ENCODE assay signal across 8 cellular contexts in genomic region chr11:117877120-117877784, GRCh38. TPM values are rescaled to one million over a fixed set of nuclear protein-coding genes. Genes with fewer than 3 reads are reported as not detected.
A peak's percentile ranks its signal among the peaks of the same experiment; 100 is the strongest.
DNase-seq lines count a peak whose midpoint lies in the region; ATAC-seq and TF ChIP-seq lines count a peak whose summit lies in the region.

No MANE protein-coding gene starts in this region.

- H3K4me3 ChIP-seq in lower lobe of right lung: peak overlapping the region; percentile 65
- peak overlapping the region; percentile 36 for H3K4me3 ChIP-seq in thymus (ENCODE audit: low read length)

- peaks cover 52% of the 10 kb centered on the region for H3K4me1 ChIP-seq in lower lobe of right lung
- peaks cover 12% of the 10 kb centered on the region for H3K4me1 ChIP-seq in thymus (ENCODE audit: control insufficient read depth, insufficient read depth, low read length)

- TF ChIP-seq CTCF in brain (conservative IDR thresholded peaks at IDR 0.05): no peak
- no peak for TF ChIP-seq CTCF in lower lobe of right lung (IDR thresholded peaks at IDR 0.05)

- no peaks in the 10 kb centered on the region for H3K36me3 Mint-ChIP-seq in T-helper 1 cell treated with Interleukin-12 subunit alpha and Interleukin-12 subunit beta and Interleukin-4 antibody, amounts not matched to agents 30 μg/mL and 1 μg/mL, for 36 hours (ENCODE audit: low read depth)
- peaks cover 3% of the 10 kb centered on the region for H3K36me3 Mint-ChIP-seq in brain

- peak overlapping the region; percentile 4 for H3K4me3 Mint-ChIP-seq in T-helper 1 cell treated with Interleukin-12 subunit alpha and Interleukin-12 subunit beta and Interleukin-4 antibody, amounts not matched to agents 30 μg/mL and 1 μg/mL, for 36 hours
- H3K4me3 Mint-ChIP-seq in brain: peak overlapping the region; percentile 81 to 94 (median 86)

- intact Hi-C loops in lower lobe of right lung (cut with DNase I): no loop called here

- H3K9me3 ChIP-seq in lower lobe of right lung: no peaks in the 10 kb centered on the region
- H3K9me3 ChIP-seq in thymus (ENCODE audit: control insufficient read depth): peaks cover 1% of the 10 kb centered on the region

- H3K27me3 Mint-ChIP-seq in T-helper 1 cell treated with Interleukin-12 subunit alpha and Interleukin-12 subunit beta and Interleukin-4 antibody, amounts not matched to agents 30 μg/mL and 1 μg/mL, for 36 hours (ENCODE audit: low read depth): peaks cover 85% of the 10 kb centered on the region
- H3K27me3 Mint-ChIP-seq in brain: peaks cover 12% of the 10 kb centered on the region

- peak overlapping the region; percentile 60 for H3K27ac ChIP-seq in lower lobe of right lung
- H3K27ac ChIP-seq in thymus (ENCODE audit: low read depth): no peak overlapping the region

- H3K27me3 ChIP-seq in lower lobe of right lung (ENCODE audit: low read depth): peaks cover 48% of the 10 kb centered on the region
- peaks cover 9% of the 10 kb centered on the region for H3K27me3 ChIP-seq in thymus (ENCODE audit: control insufficient read depth, insufficient read depth)

- H3K36me3 ChIP-seq in lower lobe of right lung (no peaks in the 10 kb centered on the region), thymus (ENCODE audit: control insufficient read depth, insufficient read depth) (no peaks in the 10 kb centered on the region)

- WGBS in thymus: 79% methylated on average over 12 of the region's 12 CpGs

- ATAC-seq in lower lobe of right lung (no peak), HG03159 (IDR thresholded peaks at IDR 0.05; ENCODE audit: unreplicated experiment) (no peak), HG02884 (IDR thresholded peaks at IDR 0.05; ENCODE audit: unreplicated experiment) (no peak)

- no peaks in the 10 kb centered on the region for H3K9me3 Mint-ChIP-seq in T-helper 1 cell treated with Interleukin-12 subunit alpha and Interleukin-12 subunit beta and Interleukin-4 antibody, amounts not matched to agents 30 μg/mL and 1 μg/mL, for 36 hours
- peaks cover 0 to 6% (median 0%) of the 10 kb centered on the region in 5 experiments for H3K9me3 Mint-ChIP-seq in brain

- DNase-seq in T-helper 1 cell (no peak), lower lobe of right lung (no peak), SHP77 treated with DMSO at 0.1 percent for 48 hours (lab: John Stamatoyannopoulos, UW) (no peak)

- peaks cover 18% of the 10 kb centered on the region for H3K4me1 Mint-ChIP-seq in T-helper 1 cell treated with Interleukin-12 subunit alpha and Interleukin-12 subunit beta and Interleukin-4 antibody, amounts not matched to agents 30 μg/mL and 1 μg/mL, for 36 hours (ENCODE audit: low read depth)
- peaks cover 56% of the 10 kb centered on the region for H3K4me1 Mint-ChIP-seq in brain

- H3K27ac Mint-ChIP-seq in T-helper 1 cell treated with Interleukin-12 subunit alpha and Interleukin-12 subunit beta and Interleukin-4 antibody, amounts not matched to agents 30 μg/mL and 1 μg/mL, for 36 hours: no peak overlapping the region
- peak overlapping the region; percentile 93 to 98 (median 97) for H3K27ac Mint-ChIP-seq in brain

RNA-seq across cellular contexts. Expression of gene FXYD6, which starts 0.8 kb away (rescaled TPM):
- polyA plus RNA-seq in brain (ENCODE audit: insufficient read depth, low read depth, low replicate concordance) (516 TPM), thymus (24.1 TPM)
- 61.2 TPM for total RNA-seq in lower lobe of right lung

RNA-seq across cellular contexts. Expression of gene TMPRSS13, which starts 52.0 kb away (rescaled TPM):
- polyA plus RNA-seq in brain (ENCODE audit: insufficient read depth, low read depth, low replicate concordance): 0.08 TPM
- total RNA-seq in lower lobe of right lung: 7.0 TPM
- 3.5 TPM for polyA plus RNA-seq in thymus

RNA-seq across cellular contexts. Expression of gene FXYD2, which starts 52.7 kb away (rescaled TPM):
- 0.63 TPM for polyA plus RNA-seq in brain (ENCODE audit: insufficient read depth, low read depth, low replicate concordance)
- total RNA-seq in lower lobe of right lung: 2.8 TPM
- polyA plus RNA-seq in thymus: 100 TPM

Comparison
In these comparisons a context has a peak if more than half of its experiments do, and no peak if none do; other contexts are left out.
1. RNA of gene FXYD6, which starts 0.8 kb away (polyA plus RNA-seq): 516 TPM in brain (single experiment); 24.1 TPM in thymus (single experiment); every median in the first group is over 10 times any median in the second.
2. RNA of gene FXYD2, which starts 52.7 kb away (polyA plus RNA-seq): 100 TPM in thymus (single experiment); 0.63 TPM in brain (single experiment); every median in the first group is over 10 times any median in the second.